In the genomic region with DNA sequence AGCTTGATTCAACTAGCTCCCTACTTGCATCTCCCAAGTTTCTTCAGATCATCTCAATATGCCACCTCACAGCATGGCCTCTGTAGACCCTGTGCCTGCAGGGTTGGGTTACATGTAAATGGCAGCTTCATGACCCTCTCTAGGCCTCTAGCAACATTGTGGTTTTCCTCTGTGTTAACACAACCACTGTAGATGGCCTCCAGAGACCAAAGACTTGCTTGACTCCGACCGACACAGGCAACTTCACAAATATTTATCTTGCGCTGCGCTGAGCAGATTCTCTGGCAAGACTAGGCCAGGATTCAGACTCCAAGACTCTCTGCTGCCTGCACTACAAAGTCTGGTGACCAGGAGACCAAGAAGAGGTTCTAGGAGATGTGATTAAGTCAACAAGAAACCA, we compare ENCODE assay signal across 20 cellular contexts.
DNase-seq lines count a peak whose midpoint lies in the region; ATAC-seq and TF ChIP-seq lines count a peak whose summit lies in the region.
"Had no signal": no experiment of that assay in that cellular context is flagged by ENCODE, and none has a peak within 500 bp of the region (broad histone marks: within the 10 kb centered on the region; RNA-seq: fewer than 3 reads in every experiment).

No MANE protein-coding gene starts in this region.

- H3K27me3 ChIP-seq in CD8-positive, alpha-beta T cell (ENCODE audit: insufficient read depth, low read length) = no peaks in the 10 kb centered on the region
- no peaks in the 10 kb centered on the region for H3K27me3 ChIP-seq in PC-9 (ENCODE audit: insufficient read depth, low read depth)

- intact Hi-C loops in CD8-positive, alpha-beta T cell (cut with DNase I, micrococcal nuclease) = no loop called here
- intact Hi-C loops in PC-9 (cut with micrococcal nuclease; ENCODE audit: unreplicated experiment) = no loop called here
- intact Hi-C loops in sciatic nerve (cut with DNase I) = no loop called here

- no peak overlapping the region for H3K4me2 ChIP-seq in PC-9
- H3K4me2 ChIP-seq: A549 had no signal

- no peak overlapping the region for H3K4me3 ChIP-seq in CD8-positive, alpha-beta T cell (ENCODE audit: low read depth, low read length)
- no peak overlapping the region for H3K4me3 ChIP-seq in PC-9
- H3K4me3 ChIP-seq: A549 had no signal

- POLR2A ChIA-PET in CD8-positive, alpha-beta T cell (lab: Charles Lee) = no interaction called here
- POLR2A ChIA-PET in PC-9 (lab: Charles Lee; ENCODE audit: unreplicated experiment) = no interaction called here

- no peak for DNase-seq in CD8-positive, alpha-beta T cell
- no peak for DNase-seq in PC-9
- DNase-seq in fibroblast of peridontal ligament (ENCODE audit: extremely low read depth) = peak; percentile 56
- DNase-seq in sciatic nerve (ENCODE audit: low spot score) = no peak
- DNase-seq in Ammon's horn (ENCODE audit: low spot score) = no peak
- DNase-seq in NCI-H748 treated with DMSO at 0.1 percent for 48 hours (lab: John Stamatoyannopoulos, UW) = no peak
- no peak for DNase-seq in T-helper 2 cell
- DNase-seq: CD4-positive, alpha-beta memory T cell; DND-41; H7; HFFc6; IMR-90; Karpas-422; NCI-H1417 treated with DMSO at 0.1 percent for 48 hours; NCI-H187; NCI-H446; NCI-H526; SHP77 had no signal

- H3K79me2 ChIP-seq in PC-9 (ENCODE audit: low read depth) = peaks cover 19% of the 10 kb centered on the region; the same call in 1 of the 2 replicates

- no peaks in the 10 kb centered on the region for H3K36me3 ChIP-seq in CD8-positive, alpha-beta T cell (ENCODE audit: insufficient read depth, low read length)
- H3K36me3 ChIP-seq in PC-9 (ENCODE audit: low read depth) = peaks cover 10% of the 10 kb centered on the region; the same call in 1 of the 2 replicates

- TF ChIP-seq CTCF in CD8-positive, alpha-beta T cell (IDR thresholded peaks at IDR 0.05) = no peak
- TF ChIP-seq CTCF in PC-9 (conservative IDR thresholded peaks at IDR 0.05) = no peak

- H3K27ac ChIP-seq in CD8-positive, alpha-beta T cell (ENCODE audit: low read depth, low read length) = no peak overlapping the region
- H3K27ac ChIP-seq in PC-9 = no peak overlapping the region
- H3K27ac ChIP-seq: A549 had no signal

- no peaks in the 10 kb centered on the region for H3F3A ChIP-seq in PC-9 (ENCODE audit: insufficient read depth, low read depth)

- no peak overlapping the region for H3K4me3 Mint-ChIP-seq in CD8-positive, alpha-beta T cell
- H3K4me3 Mint-ChIP-seq: HFFc6 had no signal

- peaks cover 41% of the 10 kb centered on the region for H3K4me1 Mint-ChIP-seq in CD8-positive, alpha-beta T cell (ENCODE audit: low read depth)

- H3K27ac Mint-ChIP-seq in CD8-positive, alpha-beta T cell = peak overlapping the region; percentile 19
- H3K27ac Mint-ChIP-seq: CD4-positive, alpha-beta memory T cell; HFFc6 had no signal

- H2AFZ ChIP-seq in PC-9 = no peak overlapping the region

- no peaks in the 10 kb centered on the region for H3K4me1 ChIP-seq in CD8-positive, alpha-beta T cell (ENCODE audit: insufficient read depth, low read length)
- H3K4me1 ChIP-seq in PC-9 (replicated peaks; ENCODE audit: insufficient read depth) = no peaks in the 10 kb centered on the region

- CTCF ChIA-PET in CD8-positive, alpha-beta T cell (lab: Charles Lee) = interaction anchor here (1.1 kb wide), 1 partner anchor 8 kb away, joined by 3 read pairs; no protein-coding TSS in a partner anchor
- CTCF ChIA-PET in PC-9 (lab: Charles Lee) = interaction anchor here (0.6 kb wide), 1 partner anchor 738 kb away, joined by 3 read pairs; no protein-coding TSS in a partner anchor

- H3K9me2 ChIP-seq in PC-9 (ENCODE audit: insufficient read depth) = no peaks in the 10 kb centered on the region

- no peaks in the 10 kb centered on the region for H3K27me3 Mint-ChIP-seq in CD8-positive, alpha-beta T cell (ENCODE audit: low read depth)
- H3K27me3 Mint-ChIP-seq: CD4-positive, alpha-beta memory T cell had no signal

- H3K9me3 Mint-ChIP-seq in CD8-positive, alpha-beta T cell = peaks cover 11% of the 10 kb centered on the region
- H3K9me3 Mint-ChIP-seq: HFFc6 had no signal

- 0 out of 2 replicates have a peak, but pooled peaks cover 13% of the 10 kb centered on the region for H4K20me1 ChIP-seq in PC-9 (ENCODE audit: insufficient read depth)

- no peak for ATAC-seq in CD8-positive, alpha-beta T cell
- ATAC-seq in sciatic nerve (peak; percentile 80), HG03520 (IDR thresholded peaks at IDR 0.05; ENCODE audit: unreplicated experiment) (no peak)
- ATAC-seq: A549 had no signal

- H3K36me3 Mint-ChIP-seq in CD8-positive, alpha-beta T cell = peaks cover 63% of the 10 kb centered on the region

- H3K9me3 ChIP-seq in CD8-positive, alpha-beta T cell (ENCODE audit: low read length) = no peaks in the 10 kb centered on the region
- no peaks in the 10 kb centered on the region for H3K9me3 ChIP-seq in PC-9 (ENCODE audit: insufficient read depth, low read depth)
- H3K9me3 ChIP-seq: A549 had no signal

- TSS peak; percentile 2 for BruUV-seq in PC-9 (replicated peaks; lab: Mats Ljungman, UMichigan)
